In genomic region chr11:6320411-6321207, GRCh38 we compare ENCODE assay signal across 8 cellular contexts. TPM values are rescaled to one million over a fixed set of nuclear protein-coding genes. Genes with fewer than 3 reads are reported as not detected.
DNase-seq lines count a peak whose midpoint lies in the region; ATAC-seq and TF ChIP-seq lines count a peak whose summit lies in the region.

CAVIN3 (minus strand) TSS chr11:6320501; CDS start chr11:6320476, 25 bp downstream.

- H3K36me3 ChIP-seq in SK-N-SH (replicated peaks in 1 of 2; ENCODE audit: control insufficient read depth in 1 of 2, insufficient read depth in 2 of 2, low read length in 1 of 2): no peaks in the 10 kb centered on the region

- TF ChIP-seq CTCF in GM10248 (IDR thresholded peaks at IDR 0.05; ENCODE audit: control extremely low read depth, extremely low read depth, low read depth, missing control alignments): no peak
- no peak for TF ChIP-seq CTCF in SK-N-SH (IDR thresholded peaks at IDR 0.05)
- TF ChIP-seq CTCF in chondrocyte (IDR thresholded peaks at IDR 0.05): no peak

- CTCF ChIA-PET in GM10248 (lab: Yijun Ruan, JAX) (interaction anchor here (1.1 to 6.2 kb wide), 4 partner anchors 11 to 71 kb away, joined by 3 to 24 read pairs (median 5); no protein-coding TSS in a partner anchor), SK-N-SH (lab: Yijun Ruan, JAX) (interaction anchor here (1.6 to 1.8 kb wide), 2 partner anchors 33 to 70 kb away, joined by 5 to 7 read pairs; no protein-coding TSS in a partner anchor)

- 38% methylated on average over 28 of the region's 44 CpGs for WGBS in SK-N-SH (ENCODE audit: low lambda C conversion rate)

- POLR2A ChIA-PET in GM10248 (lab: Yijun Ruan, JAX) (no interaction called here), SK-N-SH (lab: Yijun Ruan, JAX) (no interaction called here)

- H3K27ac Mint-ChIP-seq in chondrocyte (ENCODE audit: unreplicated experiment): peak within 1 kb of the TSS; percentile 99

- TF ChIP-seq RAD21 in SK-N-SH (IDR thresholded peaks at IDR 0.05; ENCODE audit: low read length): no peak

- H3K27me3 Mint-ChIP-seq in chondrocyte (ENCODE audit: low read depth): no peaks in the 10 kb centered on the region

- peak within 1 kb of the TSS in 1 of 2 experiments; percentile 73; a peak in 2 of 4 replicates for H3K27ac ChIP-seq in SK-N-SH (ENCODE audit: low read depth in 2 of 2, low read length in 1 of 2)

- no peaks in the 10 kb centered on the region for H3K79me2 ChIP-seq in SK-N-SH (ENCODE audit: insufficient read depth)

- TF ChIP-seq EP300 in SK-N-SH (IDR thresholded peaks at IDR 0.05; ENCODE audit: borderline replicate concordance in 1 of 2, low read depth in 1 of 2, low read length in 1 of 2): no peak

- peaks cover 0 to 8% of the 10 kb centered on the region in 2 experiments; a peak in 1 of 4 replicates for H3K4me1 ChIP-seq in SK-N-SH (ENCODE audit: control insufficient read depth in 1 of 2, insufficient read depth in 2 of 2, low read depth in 1 of 2, low read length in 1 of 2)

- H3K4me3 ChIP-seq in SK-N-SH (ENCODE audit: low read depth in 2 of 2, low read length in 1 of 2): peak within 1 kb of the TSS; percentile 26 to 32; a peak in 3 of 4 replicates

- peaks cover 3% of the 10 kb centered on the region for H3F3A ChIP-seq in SK-N-SH (replicated peaks; ENCODE audit: insufficient read depth)

- H3K9me3 ChIP-seq in SK-N-SH: no peaks in the 10 kb centered on the region

- DNase-seq in GM10248 (ENCODE audit: extremely low spot score) (peak; percentile 60), SK-N-SH (peak; percentile 17), chondrocyte (ENCODE audit: low spot score) (peak; percentile 93), kidney tubule cell (ENCODE audit: low spot score) (peak; percentile 74), NCI-H1417 (lab: John Stamatoyannopoulos, UW) (no peak), middle frontal gyrus (ENCODE audit: extremely low spot score, low spot score) (no peak)
- peak; percentile 73 to 88 for DNase-seq in stimulated activated CD4-positive, alpha-beta T cell treated with anti-CD3 and anti-CD28 coated beads, Interleukin-4, amount 100 ng/mL, for 48 hours (ENCODE audit: low read depth in 2 of 2)

- H3K36me3 Mint-ChIP-seq in chondrocyte (ENCODE audit: low read depth): peaks cover 6% of the 10 kb centered on the region

- ATAC-seq in HG02610 (IDR thresholded peaks at IDR 0.05; ENCODE audit: unreplicated experiment): peak; percentile 68

- H3K9me2 ChIP-seq in SK-N-SH: no peaks in the 10 kb centered on the region

- H4K20me1 ChIP-seq in SK-N-SH (ENCODE audit: insufficient read depth): no peaks in the 10 kb centered on the region

- peak within 1 kb of the TSS; percentile 87 for H3K4me3 Mint-ChIP-seq in chondrocyte (ENCODE audit: unreplicated experiment)

- H3K4me1 Mint-ChIP-seq in chondrocyte (ENCODE audit: low read depth): peaks cover 45% of the 10 kb centered on the region

- H2AFZ ChIP-seq in SK-N-SH (ENCODE audit: low read depth): peak within 1 kb of the TSS; percentile 68

- no peaks in the 10 kb centered on the region for H3K9me3 Mint-ChIP-seq in chondrocyte (ENCODE audit: low read depth)

- peak within 1 kb of the TSS; percentile 48; the same call in 1 of the 2 replicates for H3K9ac ChIP-seq in SK-N-SH

- peak within 1 kb of the TSS; percentile 58; the same call in 1 of the 2 replicates for H3K4me2 ChIP-seq in SK-N-SH

- no peaks in the 10 kb centered on the region for H3K27me3 ChIP-seq in SK-N-SH (ENCODE audit: insufficient read depth)

TF ChIP-seq in SK-N-SH, 30 proteins besides CTCF, POLR2A, EP300 and RAD21 (continues in another document):
- TF ChIP-seq GATA2 (CRISPR knock-in tag; IDR thresholded peaks at IDR 0.05) (no peak), CHD2 (IDR thresholded peaks at IDR 0.05; ENCODE audit: low read length, partially characterized antibody) (no peak), MAX (IDR thresholded peaks at IDR 0.05; ENCODE audit: low read depth) (peak; percentile 35; the same call in 1 of the 2 replicates), PBX3 (IDR thresholded peaks at IDR 0.05) (no peak), REST (IDR thresholded peaks at IDR 0.05; ENCODE audit: low read depth, low read length) (no peak), NRF1 (IDR thresholded peaks at IDR 0.05; ENCODE audit: low read depth, low read length) (no peak), FOXJ3 (CRISPR knock-in tag; IDR thresholded peaks at IDR 0.05) (no peak), ELF1 (IDR thresholded peaks at IDR 0.05) (no peak), TAF1 (IDR thresholded peaks at IDR 0.05; ENCODE audit: borderline replicate concordance, low read depth, low read length) (peak; percentile 58; the same call in 1 of the 2 replicates), USF2 (IDR thresholded peaks at IDR 0.05; ENCODE audit: borderline replicate concordance, low read depth, low read length) (no peak), USF1 (IDR thresholded peaks at IDR 0.05; ENCODE audit: borderline replicate concordance, low read depth) (no peak), IRF3 (IDR thresholded peaks at IDR 0.05; ENCODE audit: low read depth, low read length) (no peak), EZH2phosphoT487 (IDR thresholded peaks at IDR 0.05; ENCODE audit: borderline replicate concordance, low read depth) (no peak), MEF2A (IDR thresholded peaks at IDR 0.05; ENCODE audit: borderline replicate concordance, low read depth) (no peak), POLR2AphosphoS5 (IDR thresholded peaks at IDR 0.05; ENCODE audit: low read depth, low read length) (no peak)

RNA-seq across cellular contexts. Expression of gene CAVIN3, which starts in this region (rescaled TPM):
- polyA plus RNA-seq in SK-N-SH (2012; rRNA removed): 21.5 and 23.5 TPM in 2 replicates
- 8.3 and 18.9 TPM in 2 replicates for polyA plus RNA-seq in SK-N-SH (2012; cell fraction: cytosol; rRNA removed)
- polyA plus RNA-seq in SK-N-SH (2012; cell fraction: nucleus; rRNA removed): 12.5 and 30.8 TPM in 2 replicates
- 40.9 to 123 TPM (median 120 TPM) in 3 replicates for total RNA-seq in chondrocyte

Comparison
In these comparisons a context has a peak if more than half of its experiments do, and no peak if none do; other contexts are left out.
1. DNase-seq: peak in GM10248 (single experiment), SK-N-SH (single experiment), chondrocyte (single experiment), kidney tubule cell (single experiment) and stimulated activated CD4-positive, alpha-beta T cell treated with anti-CD3 and anti-CD28 coated beads, Interleukin-4, amount 100 ng/mL, for 48 hours (2 of 2); none in NCI-H1417 (0 of 3) and middle frontal gyrus (single experiment).